ENCODE assay signal across 8 cellular contexts in genomic region chr16:81446318-81447275, GRCh38. TPM values are rescaled to one million over a fixed set of nuclear protein-coding genes. Genes with fewer than 3 reads are reported as not detected.
A peak's percentile ranks its signal among the peaks of the same experiment; 100 is the strongest.
DNase-seq lines count a peak whose midpoint lies in the region; ATAC-seq lines count a peak whose summit lies in the region.

No MANE protein-coding gene starts in this region.

- no peaks in the 10 kb centered on the region for H3K4me1 ChIP-seq in SJCRH30
- peaks cover 37 to 48% of the 10 kb centered on the region in 2 donors for H3K4me1 ChIP-seq in naive thymus-derived CD4-positive, alpha-beta T cell (ENCODE audit: control insufficient read depth in 2 of 2, insufficient read depth in 2 of 2, low read length in 2 of 2)

- peaks cover 56 to 66% of the 10 kb centered on the region in 2 donors for H3K4me1 Mint-ChIP-seq in effector memory CD8-positive, alpha-beta T cell (ENCODE audit: low read depth in 2 of 2)
- peaks cover 33 to 74% (median 68%) of the 10 kb centered on the region in 7 donors for H3K4me1 Mint-ChIP-seq in naive thymus-derived CD4-positive, alpha-beta T cell

- H3K27ac Mint-ChIP-seq in effector memory CD8-positive, alpha-beta T cell = peak overlapping the region; percentile 95 to 97
- H3K27ac Mint-ChIP-seq in naive thymus-derived CD4-positive, alpha-beta T cell = peak overlapping the region; percentile 84 to 96 (median 90)

- no peaks in the 10 kb centered on the region for H3K36me3 ChIP-seq in SJCRH30
- no peaks in the 10 kb centered on the region for H3K36me3 ChIP-seq in naive thymus-derived CD4-positive, alpha-beta T cell (ENCODE audit: control insufficient read depth in 2 of 3, insufficient read depth in 3 of 3, low read length in 3 of 3)

- H3K9me3 ChIP-seq in SJCRH30 (replicated peaks) = no peaks in the 10 kb centered on the region
- H3K9me3 ChIP-seq in naive thymus-derived CD4-positive, alpha-beta T cell (ENCODE audit: control insufficient read depth in 2 of 3, low read length in 3 of 3) = no peaks in the 10 kb centered on the region

- H3K9me3 Mint-ChIP-seq in effector memory CD8-positive, alpha-beta T cell = no peaks in the 10 kb centered on the region
- H3K9me3 Mint-ChIP-seq in naive thymus-derived CD4-positive, alpha-beta T cell = peaks cover 0 to 6% (median 0%) of the 10 kb centered on the region in 11 donors

- no peak overlapping the region for H3K27ac ChIP-seq in SJCRH30
- peak overlapping the region; percentile 77 for H3K27ac ChIP-seq in naive thymus-derived CD4-positive, alpha-beta T cell (ENCODE audit: low read depth, low read length)

- H3K27me3 ChIP-seq in SJCRH30 = peaks cover 5% of the 10 kb centered on the region; the same call in 1 of the 2 replicates
- H3K27me3 ChIP-seq in naive thymus-derived CD4-positive, alpha-beta T cell (ENCODE audit: control insufficient read depth in 2 of 2, insufficient read depth in 2 of 2, low read length in 2 of 2) = no peaks in the 10 kb centered on the region

- POLR2A ChIA-PET in naive thymus-derived CD4-positive, alpha-beta T cell (lab: Charles Lee) = interaction anchor here (0.7 to 1.6 kb wide), 5 partner anchors 14 to 439 kb away, joined by 3 to 9 read pairs (median 3); partner anchors contain the start of gene CENPN

- DNase-seq in activated T-cell treated with anti-CD3 and anti-CD28 coated beads, Interleukin-2, amount 50 U/mL, for 1 hour = peak; percentile 35
- no peak for DNase-seq in activated T-cell treated with anti-CD3 and anti-CD28 coated beads for 4 hours
- DNase-seq in SJCRH30 = no peak
- peak in 1 of 3 experiments; percentile 17 for DNase-seq in effector memory CD8-positive, alpha-beta T cell
- DNase-seq in naive thymus-derived CD4-positive, alpha-beta T cell = peak in 7 of 9 donors; percentile 34 to 46 (median 45)
- no peak for DNase-seq in NCI-H1048 (lab: John Stamatoyannopoulos, UW)

- peak overlapping the region; percentile 95 to 98 for H3K4me3 Mint-ChIP-seq in effector memory CD8-positive, alpha-beta T cell
- peak overlapping the region; percentile 84 to 94 (median 90) for H3K4me3 Mint-ChIP-seq in naive thymus-derived CD4-positive, alpha-beta T cell

- no peaks in the 10 kb centered on the region for H3K27me3 Mint-ChIP-seq in effector memory CD8-positive, alpha-beta T cell
- H3K27me3 Mint-ChIP-seq in naive thymus-derived CD4-positive, alpha-beta T cell = peaks cover 0 to 24% (median 0%) of the 10 kb centered on the region in 5 donors

- ATAC-seq in effector memory CD8-positive, alpha-beta T cell (replicated peaks) = no peak
- ATAC-seq in naive thymus-derived CD4-positive, alpha-beta T cell = no peak
- ATAC-seq in HG02973 (IDR thresholded peaks at IDR 0.05; ENCODE audit: unreplicated experiment) (no peak), GM18858 (IDR thresholded peaks at IDR 0.05; ENCODE audit: unreplicated experiment) (no peak)

- peak overlapping the region; percentile 68 for H3K4me3 ChIP-seq in SJCRH30
- peak overlapping the region; percentile 91 for H3K4me3 ChIP-seq in naive thymus-derived CD4-positive, alpha-beta T cell (ENCODE audit: low read length)

- CTCF ChIA-PET in naive thymus-derived CD4-positive, alpha-beta T cell (lab: Charles Lee) = interaction anchor here (0.5 kb wide), 1 partner anchor 25 kb away, joined by 3 read pairs; no protein-coding TSS in a partner anchor

- peaks cover 34% of the 10 kb centered on the region for H3K36me3 Mint-ChIP-seq in effector memory CD8-positive, alpha-beta T cell (ENCODE audit: insufficient read depth)
- H3K36me3 Mint-ChIP-seq in naive thymus-derived CD4-positive, alpha-beta T cell = peaks cover 0 to 19% (median 0%) of the 10 kb centered on the region in 5 donors

- intact Hi-C loops in naive thymus-derived CD4-positive, alpha-beta T cell (cut with micrococcal nuclease) = loop anchor here (1.0 to 10.0 kb wide), 10 partner anchors 24 to 642 kb away; partner anchors contain the start of genes C16orf46 (in 1 of the 2), CDYL2 (in 1 of the 2), GAN (in 1 of the 2) and GCSH (in 1 of the 2)

RNA-seq across cellular contexts. Expression of gene CMIP, which starts 2.0 kb away (rescaled TPM):
- total RNA-seq in SJCRH30 (2014; rRNA removed; shearing (Covaris generic)) = 12.2 and 12.9 TPM in 2 replicates
- 10 to 100 TPM; 28.9 to 75.4 (median 38.2) TPM for total RNA-seq in naive thymus-derived CD4-positive, alpha-beta T cell
- polyA plus RNA-seq in naive thymus-derived CD4-positive, alpha-beta T cell = under 1 TPM; 0.66 to 0.92 TPM

Comparison
In these comparisons a context has a peak if more than half of its experiments do, and no peak if none do; other contexts are left out.
1. DNase-seq: peak in activated T-cell treated with anti-CD3 and anti-CD28 coated beads, Interleukin-2, amount 50 U/mL, for 1 hour (single experiment) and naive thymus-derived CD4-positive, alpha-beta T cell (7 of 9); none in activated T-cell treated with anti-CD3 and anti-CD28 coated beads for 4 hours (single experiment), SJCRH30 (0 of 2) and NCI-H1048 (single experiment).